ENCODE assay signal across 8 cellular contexts in the genomic region with DNA sequence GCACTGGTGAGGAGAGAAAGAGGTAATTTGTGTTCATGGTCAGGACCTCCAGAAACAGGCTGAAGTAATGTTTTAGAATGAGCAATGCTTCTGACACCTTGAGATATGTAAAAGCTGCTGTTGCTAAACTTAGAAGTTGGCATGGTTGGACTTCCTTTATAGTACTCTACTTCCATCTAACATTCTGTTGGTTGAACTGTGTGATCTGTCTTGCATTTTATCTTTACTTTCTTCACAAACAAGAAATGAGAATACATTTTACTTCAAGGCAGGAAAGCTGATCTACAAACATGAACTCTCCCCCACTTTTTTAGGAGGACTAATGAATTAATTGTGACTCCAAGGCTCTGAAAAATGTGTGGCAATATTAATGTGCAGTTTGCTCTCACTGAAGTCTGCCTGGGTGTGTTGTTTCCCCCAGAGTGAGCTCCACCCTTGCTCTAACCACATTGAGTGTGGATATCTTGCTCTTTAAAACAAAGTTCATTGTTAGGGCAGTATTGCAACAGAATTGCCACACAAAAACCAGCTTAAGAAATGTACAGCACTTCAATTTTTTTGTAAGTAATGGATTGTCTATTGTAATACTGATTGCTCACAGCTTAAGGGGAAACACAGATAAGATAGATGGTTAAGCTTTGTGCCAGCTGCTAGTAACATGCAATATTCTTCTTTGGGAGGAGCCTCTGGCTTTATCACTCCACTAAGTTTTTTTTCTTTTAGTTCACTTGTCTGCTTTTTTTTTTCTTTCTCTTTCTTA.
DNase-seq lines count a peak whose midpoint lies in the region; ATAC-seq and TF ChIP-seq lines count a peak whose summit lies in the region.

No MANE protein-coding gene starts in this region.

- no peaks in the 10 kb centered on the region for H3K4me1 ChIP-seq in prostate gland (replicated peaks)

- H3K36me3 ChIP-seq in prostate gland = no peaks in the 10 kb centered on the region

- intact Hi-C loops in prostate gland (cut with DNase I) = no loop called here

- no peak for TF ChIP-seq POLR2A in prostate gland (IDR thresholded peaks at IDR 0.05)

- no peak for TF ChIP-seq CTCF in HL-60 (IDR thresholded peaks at IDR 0.05; ENCODE audit: insufficient read depth, low read length)
- no peak for TF ChIP-seq CTCF in fibroblast of the aortic adventitia (IDR thresholded peaks at IDR 0.05; ENCODE audit: insufficient read depth, low read length)
- no peak for TF ChIP-seq CTCF in prostate gland (IDR thresholded peaks at IDR 0.05)

- H3K27ac ChIP-seq in HL-60 (replicated peaks) = peak overlapping the region; percentile 93
- peak overlapping the region; percentile 2 to 10 for H3K27ac ChIP-seq in prostate gland

- H3K9me3 ChIP-seq in prostate gland = no peaks in the 10 kb centered on the region

- H3K4me3 ChIP-seq in HL-60 (replicated peaks; ENCODE audit: insufficient read depth, low read length) (peak overlapping the region; percentile 25), fibroblast of the aortic adventitia (ENCODE audit: low read depth, low read length) (peak overlapping the region; percentile 53), prostate gland (no peak overlapping the region)

- DNase-seq in EH (ENCODE audit: low read depth) (peak; percentile 81), HL-60 (ENCODE audit: low read depth in 1 of 2, low spot score in 1 of 2) (peak; percentile 98 to 99), UCSD-AML1 (lab: John Stamatoyannopoulos, UW; ENCODE audit: unreplicated experiment) (peak; percentile 18), fibroblast of the aortic adventitia (ENCODE audit: low read depth) (peak; percentile 99), prostate gland (ENCODE audit: low spot score) (peak; percentile 8), NCI-H526 treated with DMSO at 0.1 percent for 48 hours (lab: John Stamatoyannopoulos, UW) (no peak)
- DNase-seq in stimulated activated CD4-positive, alpha-beta T cell treated with anti-CD3 and anti-CD28 coated beads, Interleukin-2, amount 100 ng/mL, for 24 hours = no peak

- H3K27me3 ChIP-seq in HL-60 (ENCODE audit: insufficient read depth, poor library complexity, severe bottlenecking) = no peaks in the 10 kb centered on the region
- no peaks in the 10 kb centered on the region for H3K27me3 ChIP-seq in prostate gland (replicated peaks; ENCODE audit: insufficient read depth)

- ATAC-seq in GM21390 (IDR thresholded peaks at IDR 0.05; ENCODE audit: unreplicated experiment) = peak; percentile 81

Comparison
In these comparisons a context has a peak if more than half of its experiments do, and no peak if none do; other contexts are left out.
1. DNase-seq: peak in EH (single experiment), HL-60 (2 of 2), UCSD-AML1 (single experiment), fibroblast of the aortic adventitia (single experiment) and prostate gland (single experiment); none in NCI-H526 treated with DMSO at 0.1 percent for 48 hours (single experiment) and stimulated activated CD4-positive, alpha-beta T cell treated with anti-CD3 and anti-CD28 coated beads, Interleukin-2, amount 100 ng/mL, for 24 hours (0 of 2).
2. H3K4me3 ChIP-seq: peak in HL-60 (single experiment) and fibroblast of the aortic adventitia (single experiment); none in prostate gland (0 of 2).